In genomic region chr12:113467154-113467513, GRCh38 we compare ENCODE assay signal across 11 cellular contexts. TPM values are rescaled to one million over a fixed set of nuclear protein-coding genes. Genes with fewer than 3 reads are reported as not detected.
DNase-seq lines count a peak whose midpoint lies in the region; ATAC-seq, FAIRE-seq and TF ChIP-seq lines count a peak whose summit lies in the region.
"Had no signal": no experiment of that assay in that cellular context is flagged by ENCODE, and none has a peak within 500 bp of the region (broad histone marks: within the 10 kb centered on the region; RNA-seq: fewer than 3 reads in every experiment).

No MANE protein-coding gene starts in this region.

- WGBS in A549 (ENCODE audit: missing lambda C conversion rate): 78% methylated on average over 25 of the region's 30 CpGs

- H3K27ac ChIP-seq in A549: no peak overlapping the region
- H3K27ac ChIP-seq in GM23338 (ENCODE audit: low read depth): no peak overlapping the region

- H3K4me2 ChIP-seq in A549 (peak overlapping the region; percentile 29; the same call in 2 of the 3 replicates), GM23338 (peak overlapping the region; percentile 85)

- FAIRE-seq in A549 (lab: Jason Lieb, UNC): no peak
- FAIRE-seq: colon, TTC549 had no signal

- no peak for TF ChIP-seq POLR2A in A549 (IDR thresholded peaks at IDR 0.05; ENCODE audit: low read length)

- no peak for ATAC-seq in A549
- ATAC-seq in GM23338: no peak
- no peak for ATAC-seq in GM18907 (IDR thresholded peaks at IDR 0.05; ENCODE audit: unreplicated experiment)
- no peak for ATAC-seq in GM18498 (IDR thresholded peaks at IDR 0.05; ENCODE audit: unreplicated experiment)

- H3K9me3 ChIP-seq in A549: no peaks in the 10 kb centered on the region

- H3K27me3 ChIP-seq in GM23338 (ENCODE audit: insufficient read depth): peaks cover 100% of the 10 kb centered on the region

- no peaks in the 10 kb centered on the region for H3K9me2 ChIP-seq in GM23338 (ENCODE audit: insufficient read depth)

- TF ChIP-seq RAD21 in A549 (conservative IDR thresholded peaks at IDR 0.05 in 1 of 2, IDR thresholded peaks at IDR 0.05 in 1 of 2): no peak

- H3K36me3 ChIP-seq in GM23338 (ENCODE audit: insufficient read depth): no peaks in the 10 kb centered on the region

- H3K9me3 Mint-ChIP-seq in GM23338 (0 out of 3 replicates have a peak, but pooled peaks cover 3% of the 10 kb centered on the region), mesothelial cell of epicardium (no peaks in the 10 kb centered on the region)

- no peaks in the 10 kb centered on the region; the same call in 2 of the 3 replicates for H3K36me3 Mint-ChIP-seq in GM23338 (ENCODE audit: low read depth)
- H3K36me3 Mint-ChIP-seq in mesothelial cell of epicardium: no peaks in the 10 kb centered on the region

- H3K4me3 ChIP-seq in A549: no peak overlapping the region
- peak overlapping the region; percentile 58 for H3K4me3 ChIP-seq in GM23338
- peak overlapping the region; percentile 24 for H3K4me3 ChIP-seq in choroid plexus epithelial cell (ENCODE audit: low read depth, low read length)

- peaks cover 23% of the 10 kb centered on the region for H3F3A ChIP-seq in GM23338 (replicated peaks; ENCODE audit: low read depth)

- H4K20me1 ChIP-seq in GM23338 (replicated peaks; ENCODE audit: insufficient read depth): peaks cover 6% of the 10 kb centered on the region; the same call in 1 of the 2 replicates

- peak overlapping the region; percentile 62 for H3K4me3 Mint-ChIP-seq in GM23338
- peak overlapping the region; percentile 58 for H3K4me3 Mint-ChIP-seq in mesothelial cell of epicardium

- H3K4me1 ChIP-seq in A549 (peaks cover 30% of the 10 kb centered on the region), GM23338 (ENCODE audit: insufficient read depth) (peaks cover 58% of the 10 kb centered on the region)

- H2AFZ ChIP-seq in GM23338: peak overlapping the region; percentile 81

- no peak for TF ChIP-seq CTCF in A549 (IDR thresholded peaks at IDR 0.05)
- TF ChIP-seq CTCF in GM23338 (conservative IDR thresholded peaks at IDR 0.05; ENCODE audit: low read depth in 2 of 2): no peak
- no peak for TF ChIP-seq CTCF in choroid plexus epithelial cell (conservative IDR thresholded peaks at IDR 0.05; ENCODE audit: low read depth, low read length)
- TF ChIP-seq CTCF in mesothelial cell of epicardium (IDR thresholded peaks at IDR 0.05; ENCODE audit: unreplicated experiment): no peak

- no peak for DNase-seq in A549 (ENCODE audit: low read depth in 1 of 2, low spot score in 1 of 2)
- DNase-seq in GM23338 (ENCODE audit: low spot score): peak; percentile 45
- no peak for DNase-seq in choroid plexus epithelial cell (ENCODE audit: low read depth)
- no peak for DNase-seq in mesothelial cell of epicardium (ENCODE audit: low spot score in 2 of 2, unreplicated experiment in 2 of 2)
- DNase-seq in dermis blood vessel endothelial cell: no peak
- DNase-seq in activated CD8-positive, alpha-beta memory T cell treated with anti-CD3 and anti-CD28 coated beads for 24 hours: no peak
- DNase-seq: NCI-H1092 had no signal

- H3K27me3 Mint-ChIP-seq in GM23338 (ENCODE audit: insufficient read depth, low read depth, poor library complexity) (peaks cover 98% of the 10 kb centered on the region), mesothelial cell of epicardium (ENCODE audit: low read depth) (peaks cover 91% of the 10 kb centered on the region)

- H3K27ac Mint-ChIP-seq in GM23338 (no peak overlapping the region), mesothelial cell of epicardium (no peak overlapping the region)

- peaks cover 50% of the 10 kb centered on the region for H3K4me1 Mint-ChIP-seq in GM23338
- H3K4me1 Mint-ChIP-seq in mesothelial cell of epicardium: peaks cover 27% of the 10 kb centered on the region

- CTCF ChIA-PET in A549 (lab: Yijun Ruan, JAX): interaction anchor here (1.3 kb wide), 1 partner anchor 445 kb away, joined by 4 read pairs; no protein-coding TSS in a partner anchor

- no peak for TF ChIP-seq EP300 in A549 (IDR thresholded peaks at IDR 0.05)

- no peaks in the 10 kb centered on the region for H3K79me2 ChIP-seq in GM23338 (replicated peaks; ENCODE audit: insufficient read depth)

- POLR2A ChIA-PET in A549 (lab: Yijun Ruan, JAX): no interaction called here

TF ChIP-seq in A549, 52 proteins besides CTCF, POLR2A, EP300 and RAD21:
- no peak for TF ChIP-seq CHD4 (IDR thresholded peaks at IDR 0.05; ENCODE audit: borderline replicate concordance)

TF ChIP-seq in GM23338, 12 proteins besides CTCF, POLR2A, EP300 and RAD21:
- no peak for TF ChIP-seq STAT1 (IDR thresholded peaks at IDR 0.05; ENCODE audit: unreplicated experiment)
- TF ChIP-seq ZNF114 (CRISPR knock-in tag; IDR thresholded peaks at IDR 0.05): no peak

RNA-seq across cellular contexts. Expression of gene LHX5, which starts 4.5 kb away (rescaled TPM):
- polyA plus RNA-seq in A549 (2011; rRNA removed) (not detected in 2 replicates), A549 (2017; fragmentation: RNase III; extraction: RNeasy Plus Mini Kit Qiagen cat#74134 plus additional on column Dnase treatment) (not detected in 3 replicates), GM23338 (2016; fragmentation: Nextera tagmentation; extraction: Ambion mirVana) (0.16 and 0.18 TPM in 2 replicates)
- not detected in 2 replicates for polyA plus RNA-seq in A549 (2012; cell fraction: cytosol; rRNA removed)
- polyA plus RNA-seq in A549 (2012; cell fraction: nucleus; rRNA removed): 0.01 TPM in 1 of 2 replicates, not detected in the other
- not detected in 2 replicates for polyA minus RNA-seq in A549 (2011; rRNA and poly(A)+ RNA removed)
- total RNA-seq in GM23338 (2014; rRNA removed; shearing (Covaris generic)): not detected in 2 replicates
- total RNA-seq in mesothelial cell of epicardium (not detected in 3 replicates), dermis blood vessel endothelial cell (0.05 TPM in 1 of 2 replicates, not detected in the other)

RNA-seq across cellular contexts. Expression of gene SDSL, which starts 45.0 kb away (rescaled TPM):
- polyA plus RNA-seq in A549 (2011; rRNA removed): 21.0 and 22.0 TPM in 2 replicates
- polyA plus RNA-seq in A549 (2012; cell fraction: cytosol; rRNA removed): 45.0 and 55.4 TPM in 2 replicates
- 41.1 and 51.2 TPM in 2 replicates for polyA plus RNA-seq in A549 (2012; cell fraction: nucleus; rRNA removed)
- 26.3 to 28.0 TPM (median 26.7 TPM) in 3 replicates for polyA plus RNA-seq in A549 (2017; fragmentation: RNase III; extraction: RNeasy Plus Mini Kit Qiagen cat#74134 plus additional on column Dnase treatment)
- 10.7 and 18.6 TPM in 2 replicates for polyA minus RNA-seq in A549 (2011; rRNA and poly(A)+ RNA removed)
- not detected in 2 replicates for total RNA-seq in GM23338 (2014; rRNA removed; shearing (Covaris generic))
- 0.45 TPM in 1 of 2 replicates, not detected in the other for polyA plus RNA-seq in GM23338 (2016; fragmentation: Nextera tagmentation; extraction: Ambion mirVana)
- total RNA-seq in mesothelial cell of epicardium: 9.5 to 12.9 TPM (median 11.6 TPM) in 3 replicates
- total RNA-seq in dermis blood vessel endothelial cell: 2.4 and 3.3 TPM in 2 replicates
